Comparison of ENCODE assay signal across 12 cellular contexts in the genomic region with DNA sequence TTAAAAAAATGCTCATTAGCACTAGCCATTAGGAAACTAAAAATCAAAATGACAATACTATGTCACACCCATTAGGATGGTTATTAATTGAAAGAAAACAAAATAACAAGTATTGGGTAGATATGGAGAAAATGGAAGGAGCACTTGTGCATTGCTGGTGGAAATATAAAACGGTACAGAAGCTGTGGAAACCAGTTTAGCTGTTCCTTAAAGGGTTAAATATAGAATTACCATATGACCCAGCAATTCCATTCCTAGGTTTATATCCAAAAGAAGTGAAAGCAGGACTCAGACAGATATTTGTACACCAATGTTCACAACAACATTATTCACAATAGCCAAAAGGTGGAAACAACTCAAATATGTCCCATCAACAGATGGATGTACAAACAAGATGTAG. TPM values are rescaled to one million over a fixed set of nuclear protein-coding genes. Genes with fewer than 3 reads are reported as not detected.
"Had no signal": no experiment of that assay in that cellular context is flagged by ENCODE, and none has a peak within 500 bp of the region (broad histone marks: within the 10 kb centered on the region; RNA-seq: fewer than 3 reads in every experiment).

No MANE protein-coding gene starts in this region.

RNA-seq across cellular contexts. Expression of gene CHCT1, which starts 44.1 kb away (rescaled TPM):
- total RNA-seq: OCI-LY7, PC-3, PC-9, Peyer's patch, Right ventricle myocardium inferior, Right ventricle myocardium superior, RPMI7951, SJCRH30, SJSA1, SK-MEL-5, T-cell had no signal
- polyA plus RNA-seq: SK-N-SH had no signal
